ENCODE assay signal across 8 cellular contexts in genomic region chr1:2411801-2412394, GRCh38. TPM values are rescaled to one million over a fixed set of nuclear protein-coding genes. Genes with fewer than 3 reads are reported as not detected.
DNase-seq lines count a peak whose midpoint lies in the region; ATAC-seq and TF ChIP-seq lines count a peak whose summit lies in the region.

No MANE protein-coding gene starts in this region.

- TF ChIP-seq CTCF in heart right ventricle (IDR thresholded peaks at IDR 0.05) (no peak), RWPE2 (IDR thresholded peaks at IDR 0.05; ENCODE audit: poor library complexity, severe bottlenecking) (no peak), epithelial cell of esophagus (IDR thresholded peaks at IDR 0.05; ENCODE audit: insufficient read depth, low read depth, low read length, missing control alignments) (no peak), omental fat pad (IDR thresholded peaks at IDR 0.05) (no peak)

- intact Hi-C loops in heart right ventricle (cut with DNase I) (loop anchor here in 8 of 10 donors (2.0 to 10.0 kb wide), 7 partner anchors 115 to 1013 kb away; partner anchors contain the start of gene PANK4 (in 1 of the 8)), Right ventricle myocardium superior (cut with DNase I) (no loop called here)

- H3K27me3 ChIP-seq in heart right ventricle (peaks cover 0 to 22% (median 12%) of the 10 kb centered on the region in 7 donors), RWPE2 (ENCODE audit: insufficient read depth, poor library complexity, severe bottlenecking) (no peaks in the 10 kb centered on the region)

- ATAC-seq in heart right ventricle (peak in 7 of 8 donors; percentile 1 to 34 (median 14)), Right ventricle myocardium superior (ENCODE audit: poor library complexity) (no peak), HG02970 (IDR thresholded peaks at IDR 0.05; ENCODE audit: low FRiP score, unreplicated experiment) (peak; percentile 24), RWPE2 (ENCODE audit: low read depth) (peak; percentile 14), omental fat pad (ENCODE audit: low FRiP score) (peak; percentile 46)

- peak overlapping the region; percentile 76 to 93 (median 90) for H3K27ac ChIP-seq in heart right ventricle
- H3K27ac ChIP-seq in RWPE2 (ENCODE audit: poor library complexity, severe bottlenecking): peak overlapping the region; percentile 67

- peaks cover 3 to 37% (median 25%) of the 10 kb centered on the region in 9 donors for H3K4me1 ChIP-seq in heart right ventricle
- peaks cover 21% of the 10 kb centered on the region for H3K4me1 ChIP-seq in RWPE2 (ENCODE audit: insufficient read depth, poor library complexity, severe bottlenecking)

- H3K36me3 ChIP-seq in heart right ventricle: peaks cover 0 to 31% (median 5%) of the 10 kb centered on the region in 9 donors
- H3K36me3 ChIP-seq in RWPE2 (ENCODE audit: low read depth): no peaks in the 10 kb centered on the region; the same call in 1 of the 2 replicates

- 5 to 7% methylated on average over 32 to 38 of the region's 38 CpGs for WGBS in heart right ventricle, 2 donors

- H3K9me3 ChIP-seq in heart right ventricle (no peaks in the 10 kb centered on the region), RWPE2 (ENCODE audit: severe bottlenecking) (no peaks in the 10 kb centered on the region)

- H3K4me3 ChIP-seq in heart right ventricle (peak overlapping the region; percentile 74 to 99 (median 86)), RWPE2 (ENCODE audit: severe bottlenecking) (peak overlapping the region; percentile 87), epithelial cell of esophagus (ENCODE audit: low read length) (peak overlapping the region; percentile 81)

- peak in 1 of 2 donors; percentile 41 for DNase-seq in heart right ventricle
- DNase-seq in Right ventricle myocardium superior: no peak
- DNase-seq in RWPE2 (ENCODE audit: low spot score): no peak
- DNase-seq in epithelial cell of esophagus (ENCODE audit: low read depth): peak; percentile 32
- no peak for DNase-seq in omental fat pad (ENCODE audit: low spot score)
- DNase-seq in NCI-H2029 treated with DMSO at 0.1 percent for 48 hours (lab: John Stamatoyannopoulos, UW): no peak
- DNase-seq in stimulated activated CD4-positive, alpha-beta T cell treated with anti-CD3 and anti-CD28 coated beads, Interleukin-4, amount 100 ng/mL, for 4 hours: no peak

RNA-seq across cellular contexts. Expression of gene PEX10, which starts 0.5 kb away (rescaled TPM):
- 10 to 100 TPM; 14.6 to 26.0 (median 18.6) TPM for total RNA-seq in heart right ventricle
- 10 to 100 TPM; 13.7 to 19.1 TPM for polyA plus RNA-seq in heart right ventricle
- total RNA-seq in Right ventricle myocardium superior: 15.2 TPM
- 10 to 100 TPM; 20.8 to 33.3 (median 23.9) TPM for total RNA-seq in omental fat pad

RNA-seq across cellular contexts. Expression of gene RER1, which starts 20.3 kb away (rescaled TPM):
- total RNA-seq in heart right ventricle (100 to 1,000 TPM in 1 of 10 donors, 10 to 100 TPM in 9; 70.1 to 107 (median 84.1) TPM), Right ventricle myocardium superior (81.8 TPM), omental fat pad (10 to 100 TPM; 59.4 to 91.7 (median 72.7) TPM)
- polyA plus RNA-seq in heart right ventricle: 10 to 100 TPM; 55.5 to 77.0 TPM

RNA-seq across cellular contexts. Expression of gene MORN1, which starts 20.5 kb away (rescaled TPM):
- total RNA-seq in heart right ventricle: 1 to 10 TPM; 3.5 to 7.6 (median 5.7) TPM
- polyA plus RNA-seq in heart right ventricle: 1 to 10 TPM; 1.2 to 3.0 TPM
- 5.0 TPM for total RNA-seq in Right ventricle myocardium superior
- total RNA-seq in omental fat pad: 1 to 10 TPM; 4.0 to 9.1 (median 6.4) TPM
